2 cellular contexts compared by ENCODE assay signal in genomic region chr16:11626657-11627291, GRCh38.
TF ChIP-seq lines count a peak whose summit lies in the region.

No MANE protein-coding gene starts in this region.

TF ChIP-seq in HCT116, 20 proteins besides CTCF, POLR2A, EP300 and RAD21 (continued from another document):
- TF ChIP-seq SRF (IDR thresholded peaks at IDR 0.05; ENCODE audit: low read depth) (no peak), CEBPB (IDR thresholded peaks at IDR 0.05; ENCODE audit: low read depth) (no peak)

TF ChIP-seq in K562, 482 proteins besides CTCF, POLR2A, EP300 and RAD21 (continued from another document and continues in another):
- TF ChIP-seq ZBTB40 (IDR thresholded peaks at IDR 0.05), result no peak
- TF ChIP-seq ZBTB40 (CRISPR knock-in tag; IDR thresholded peaks at IDR 0.05), result no peak
- no peak for TF ChIP-seq BHLHE40 (IDR thresholded peaks at IDR 0.05; ENCODE audit: low read length)
- TF ChIP-seq OTX1 (CRISPR knock-in tag; IDR thresholded peaks at IDR 0.05), result no peak
- TF ChIP-seq TSHZ1 (CRISPR knock-in tag; IDR thresholded peaks at IDR 0.05), result 0 out of 2 replicates have a peak, but pooled peaks have one; percentile 54
- peak; percentile 65; the same call in 1 of the 2 replicates for TF ChIP-seq PTRF (tag; IDR thresholded peaks at IDR 0.05)
- TF ChIP-seq HMG20B (CRISPR knock-in tag; IDR thresholded peaks at IDR 0.05), result no peak
- TF ChIP-seq CSDE1 (IDR thresholded peaks at IDR 0.05), result no peak
- TF ChIP-seq ZNF280A (IDR thresholded peaks at IDR 0.05; ENCODE audit: low read depth, partially characterized antibody), result no peak
- no peak for TF ChIP-seq ZNF655 (CRISPR knock-in tag; IDR thresholded peaks at IDR 0.05)
- 0 out of 2 replicates have a peak, but pooled peaks have one; percentile 42 for TF ChIP-seq DDX20 (tag; IDR thresholded peaks at IDR 0.05; ENCODE audit: low read depth)
- TF ChIP-seq RHOXF2B (CRISPR knock-in tag; conservative IDR thresholded peaks at IDR 0.05), result no peak
- no peak for TF ChIP-seq E2F6 (IDR thresholded peaks at IDR 0.05; ENCODE audit: borderline replicate concordance in 1 of 2, extremely low read depth in 1 of 2, insufficient read depth in 1 of 2, insufficient read length in 1 of 2, low read depth in 1 of 2, low read length in 1 of 2, poor library complexity in 1 of 2, severe bottlenecking in 1 of 2)
- peak; percentile 60 for TF ChIP-seq PTTG1 (tag; IDR thresholded peaks at IDR 0.05; ENCODE audit: low read depth)
- TF ChIP-seq DMBX1 (CRISPR knock-in tag; IDR thresholded peaks at IDR 0.05; ENCODE audit: borderline replicate concordance), result peak; percentile 81
- TF ChIP-seq ZNF512 (tag; IDR thresholded peaks at IDR 0.05), result no peak
- TF ChIP-seq ZMIZ1 (IDR thresholded peaks at IDR 0.05; ENCODE audit: low read depth in 2 of 2, low read length in 2 of 2), result no peak
- no peak for TF ChIP-seq XRCC3 (IDR thresholded peaks at IDR 0.05)
- no peak for TF ChIP-seq ZNF507 (tag; conservative IDR thresholded peaks at IDR 0.05)
- TF ChIP-seq IFI16 (CRISPR knock-in tag; IDR thresholded peaks at IDR 0.05), result no peak
- TF ChIP-seq RCOR1 (IDR thresholded peaks at IDR 0.05; ENCODE audit: borderline replicate concordance in 1 of 2, low read depth in 2 of 2, low read length in 2 of 2), result no peak
- TF ChIP-seq TFAM (CRISPR knock-in tag; conservative IDR thresholded peaks at IDR 0.05), result no peak
- peak; percentile 33; the same call in 1 of the 2 replicates for TF ChIP-seq RBFOX2 (IDR thresholded peaks at IDR 0.05; ENCODE audit: low read depth, low read length)
- no peak for TF ChIP-seq MLX (CRISPR knock-in tag; conservative IDR thresholded peaks at IDR 0.05)
- TF ChIP-seq ZNF668 (CRISPR knock-in tag; IDR thresholded peaks at IDR 0.05), result peak; percentile 82; the same call in 1 of the 2 replicates
- no peak for TF ChIP-seq ZNF699 (CRISPR knock-in tag; IDR thresholded peaks at IDR 0.05; ENCODE audit: insufficient replicate concordance)
- TF ChIP-seq USF2 (CRISPR knock-in tag; IDR thresholded peaks at IDR 0.05), result peak; percentile 75
- TF ChIP-seq USF1 (CRISPR knock-in tag; IDR thresholded peaks at IDR 0.05), result peak; percentile 69
